ENCODE assay signal across 1 cellular context in the genomic region with DNA sequence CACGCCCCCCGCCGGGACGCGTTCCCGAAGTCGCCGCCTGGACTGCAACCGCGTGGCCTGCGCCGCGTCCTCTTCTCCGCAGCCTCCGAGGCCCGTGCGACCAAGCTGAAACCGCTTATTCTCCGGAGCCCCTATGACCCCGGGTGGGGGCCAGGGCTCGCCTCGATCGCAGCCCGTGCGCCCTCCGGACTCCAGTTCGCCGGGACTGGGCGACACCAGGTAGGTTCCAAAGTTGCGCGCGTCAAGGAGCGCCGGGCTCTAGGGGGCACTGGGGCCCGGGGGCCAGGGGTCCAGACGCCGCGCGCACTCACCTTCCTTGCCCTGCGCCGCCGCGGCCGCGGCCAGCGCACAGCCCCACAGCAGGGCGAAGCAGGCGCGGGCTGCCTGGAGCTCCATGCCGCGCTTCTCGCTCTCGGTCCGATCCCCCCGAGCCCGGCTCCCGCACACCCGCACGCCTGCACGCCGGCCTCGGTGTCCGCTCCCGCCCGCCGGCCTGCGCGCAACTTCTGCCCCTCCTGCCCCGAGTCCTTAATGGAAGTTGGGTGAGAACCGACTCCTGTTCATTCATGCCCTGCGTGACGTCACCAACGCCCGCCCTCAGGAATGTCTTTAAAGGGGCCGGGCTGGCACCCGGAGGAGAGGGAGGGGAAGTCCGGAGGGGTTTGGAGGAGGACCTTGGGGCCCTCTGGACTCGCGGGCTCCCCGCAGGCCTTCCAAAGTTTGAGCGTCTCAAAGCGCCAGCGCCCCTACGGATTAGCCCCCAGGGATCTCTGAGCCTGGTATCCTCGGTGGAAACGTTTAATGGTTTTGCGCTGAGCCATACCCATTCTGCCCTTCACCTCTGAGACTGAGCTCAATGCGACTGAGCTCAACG.
TF ChIP-seq lines count a peak whose summit lies in the region.

A gene (minus strand): TSS at position 533 of the 874 bp plus-strand sequence. CDS start 137 bp downstream, at position 396.

TF ChIP-seq in H1, 55 proteins besides CTCF, POLR2A, EP300 and RAD21:
- no peak for TF ChIP-seq HDAC6 (IDR thresholded peaks at IDR 0.05; ENCODE audit: low read depth, low read length)
- peak; percentile 48; the same call in 1 of the 2 replicates for TF ChIP-seq JUN (IDR thresholded peaks at IDR 0.05; ENCODE audit: low read depth, low read length)
- TF ChIP-seq RNF2 (IDR thresholded peaks at IDR 0.05; ENCODE audit: borderline replicate concordance, low read depth, low read length, missing control alignments, poor library complexity, severe bottlenecking): no peak
- no peak for TF ChIP-seq ZNF274 (IDR thresholded peaks at IDR 0.05; ENCODE audit: borderline replicate concordance, extremely low read depth, low read length)
- TF ChIP-seq MAFK (IDR thresholded peaks at IDR 0.05; ENCODE audit: low read depth, low read length): no peak
- no peak for TF ChIP-seq BACH1 (IDR thresholded peaks at IDR 0.05; ENCODE audit: low read length)
- TF ChIP-seq SAP30 (IDR thresholded peaks at IDR 0.05; ENCODE audit: insufficient read depth, insufficient replicate concordance, low read length): no peak
- TF ChIP-seq CHD2 (IDR thresholded peaks at IDR 0.05; ENCODE audit: low read length): no peak
- no peak for TF ChIP-seq RXRA (IDR thresholded peaks at IDR 0.05; ENCODE audit: insufficient read depth, low read depth, low read length)
- TF ChIP-seq BCL11A (IDR thresholded peaks at IDR 0.05; ENCODE audit: low read depth in 2 of 2, low read length in 2 of 2): no peak
- peak; percentile 80 for TF ChIP-seq TAF7 (optimal IDR thresholded peaks at IDR 0.05; ENCODE audit: borderline replicate concordance, low read depth, low read length)
- TF ChIP-seq, protein P1, sequence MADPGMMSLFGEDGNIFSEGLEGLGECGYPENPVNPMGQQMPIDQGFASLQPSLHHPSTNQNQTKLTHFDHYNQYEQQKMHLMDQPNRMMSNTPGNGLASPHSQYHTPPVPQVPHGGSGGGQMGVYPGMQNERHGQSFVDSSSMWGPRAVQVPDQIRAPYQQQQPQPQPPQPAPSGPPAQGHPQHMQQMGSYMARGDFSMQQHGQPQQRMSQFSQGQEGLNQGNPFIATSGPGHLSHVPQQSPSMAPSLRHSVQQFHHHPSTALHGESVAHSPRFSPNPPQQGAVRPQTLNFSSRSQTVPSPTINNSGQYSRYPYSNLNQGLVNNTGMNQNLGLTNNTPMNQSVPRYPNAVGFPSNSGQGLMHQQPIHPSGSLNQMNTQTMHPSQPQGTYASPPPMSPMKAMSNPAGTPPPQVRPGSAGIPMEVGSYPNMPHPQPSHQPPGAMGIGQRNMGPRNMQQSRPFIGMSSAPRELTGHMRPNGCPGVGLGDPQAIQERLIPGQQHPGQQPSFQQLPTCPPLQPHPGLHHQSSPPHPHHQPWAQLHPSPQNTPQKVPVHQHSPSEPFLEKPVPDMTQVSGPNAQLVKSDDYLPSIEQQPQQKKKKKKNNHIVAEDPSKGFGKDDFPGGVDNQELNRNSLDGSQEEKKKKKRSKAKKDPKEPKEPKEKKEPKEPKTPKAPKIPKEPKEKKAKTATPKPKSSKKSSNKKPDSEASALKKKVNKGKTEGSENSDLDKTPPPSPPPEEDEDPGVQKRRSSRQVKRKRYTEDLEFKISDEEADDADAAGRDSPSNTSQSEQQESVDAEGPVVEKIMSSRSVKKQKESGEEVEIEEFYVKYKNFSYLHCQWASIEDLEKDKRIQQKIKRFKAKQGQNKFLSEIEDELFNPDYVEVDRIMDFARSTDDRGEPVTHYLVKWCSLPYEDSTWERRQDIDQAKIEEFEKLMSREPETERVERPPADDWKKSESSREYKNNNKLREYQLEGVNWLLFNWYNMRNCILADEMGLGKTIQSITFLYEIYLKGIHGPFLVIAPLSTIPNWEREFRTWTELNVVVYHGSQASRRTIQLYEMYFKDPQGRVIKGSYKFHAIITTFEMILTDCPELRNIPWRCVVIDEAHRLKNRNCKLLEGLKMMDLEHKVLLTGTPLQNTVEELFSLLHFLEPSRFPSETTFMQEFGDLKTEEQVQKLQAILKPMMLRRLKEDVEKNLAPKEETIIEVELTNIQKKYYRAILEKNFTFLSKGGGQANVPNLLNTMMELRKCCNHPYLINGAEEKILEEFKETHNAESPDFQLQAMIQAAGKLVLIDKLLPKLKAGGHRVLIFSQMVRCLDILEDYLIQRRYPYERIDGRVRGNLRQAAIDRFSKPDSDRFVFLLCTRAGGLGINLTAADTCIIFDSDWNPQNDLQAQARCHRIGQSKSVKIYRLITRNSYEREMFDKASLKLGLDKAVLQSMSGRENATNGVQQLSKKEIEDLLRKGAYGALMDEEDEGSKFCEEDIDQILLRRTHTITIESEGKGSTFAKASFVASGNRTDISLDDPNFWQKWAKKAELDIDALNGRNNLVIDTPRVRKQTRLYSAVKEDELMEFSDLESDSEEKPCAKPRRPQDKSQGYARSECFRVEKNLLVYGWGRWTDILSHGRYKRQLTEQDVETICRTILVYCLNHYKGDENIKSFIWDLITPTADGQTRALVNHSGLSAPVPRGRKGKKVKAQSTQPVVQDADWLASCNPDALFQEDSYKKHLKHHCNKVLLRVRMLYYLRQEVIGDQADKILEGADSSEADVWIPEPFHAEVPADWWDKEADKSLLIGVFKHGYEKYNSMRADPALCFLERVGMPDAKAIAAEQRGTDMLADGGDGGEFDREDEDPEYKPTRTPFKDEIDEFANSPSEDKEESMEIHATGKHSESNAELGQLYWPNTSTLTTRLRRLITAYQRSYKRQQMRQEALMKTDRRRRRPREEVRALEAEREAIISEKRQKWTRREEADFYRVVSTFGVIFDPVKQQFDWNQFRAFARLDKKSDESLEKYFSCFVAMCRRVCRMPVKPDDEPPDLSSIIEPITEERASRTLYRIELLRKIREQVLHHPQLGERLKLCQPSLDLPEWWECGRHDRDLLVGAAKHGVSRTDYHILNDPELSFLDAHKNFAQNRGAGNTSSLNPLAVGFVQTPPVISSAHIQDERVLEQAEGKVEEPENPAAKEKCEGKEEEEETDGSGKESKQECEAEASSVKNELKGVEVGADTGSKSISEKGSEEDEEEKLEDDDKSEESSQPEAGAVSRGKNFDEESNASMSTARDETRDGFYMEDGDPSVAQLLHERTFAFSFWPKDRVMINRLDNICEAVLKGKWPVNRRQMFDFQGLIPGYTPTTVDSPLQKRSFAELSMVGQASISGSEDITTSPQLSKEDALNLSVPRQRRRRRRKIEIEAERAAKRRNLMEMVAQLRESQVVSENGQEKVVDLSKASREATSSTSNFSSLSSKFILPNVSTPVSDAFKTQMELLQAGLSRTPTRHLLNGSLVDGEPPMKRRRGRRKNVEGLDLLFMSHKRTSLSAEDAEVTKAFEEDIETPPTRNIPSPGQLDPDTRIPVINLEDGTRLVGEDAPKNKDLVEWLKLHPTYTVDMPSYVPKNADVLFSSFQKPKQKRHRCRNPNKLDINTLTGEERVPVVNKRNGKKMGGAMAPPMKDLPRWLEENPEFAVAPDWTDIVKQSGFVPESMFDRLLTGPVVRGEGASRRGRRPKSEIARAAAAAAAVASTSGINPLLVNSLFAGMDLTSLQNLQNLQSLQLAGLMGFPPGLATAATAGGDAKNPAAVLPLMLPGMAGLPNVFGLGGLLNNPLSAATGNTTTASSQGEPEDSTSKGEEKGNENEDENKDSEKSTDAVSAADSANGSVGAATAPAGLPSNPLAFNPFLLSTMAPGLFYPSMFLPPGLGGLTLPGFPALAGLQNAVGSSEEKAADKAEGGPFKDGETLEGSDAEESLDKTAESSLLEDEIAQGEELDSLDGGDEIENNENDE (IDR thresholded peaks at IDR 0.05; ENCODE audit: insufficient replicate concordance, low read length): no peak
- TF ChIP-seq KDM4A (IDR thresholded peaks at IDR 0.05; ENCODE audit: low read depth, low read length, severe bottlenecking): peak; percentile 66
- peak; percentile 37 for TF ChIP-seq ASH2L (IDR thresholded peaks at IDR 0.05; ENCODE audit: low read length)
- no peak; a peak in 1 of 4 replicates for TF ChIP-seq SIN3A (conservative IDR thresholded peaks at IDR 0.05 in 1 of 2, IDR thresholded peaks at IDR 0.05 in 1 of 2; ENCODE audit: low read depth in 1 of 2, low read length in 2 of 2)
- peak; percentile 86 for TF ChIP-seq PHF8 (conservative IDR thresholded peaks at IDR 0.05; ENCODE audit: low read depth, low read length)
- no peak for TF ChIP-seq CBX5 (IDR thresholded peaks at IDR 0.05; ENCODE audit: low read depth, low read length)
- no peak for TF ChIP-seq BRCA1 (IDR thresholded peaks at IDR 0.05; ENCODE audit: low read depth, low read length)
- TF ChIP-seq KDM1A (IDR thresholded peaks at IDR 0.05; ENCODE audit: borderline replicate concordance, low read length): no peak
- TF ChIP-seq KDM5A (IDR thresholded peaks at IDR 0.05; ENCODE audit: low read length): no peak
- peak; percentile 16 for TF ChIP-seq NANOG (IDR thresholded peaks at IDR 0.05; ENCODE audit: insufficient read depth, low read depth, low read length, poor library complexity, severe bottlenecking)
- peak; percentile 3; the same call in 1 of the 2 replicates for TF ChIP-seq SUZ12 (IDR thresholded peaks at IDR 0.05; ENCODE audit: low read length)
- TF ChIP-seq HDAC2 (IDR thresholded peaks at IDR 0.05; ENCODE audit: borderline replicate concordance in 1 of 2, low read depth in 2 of 2, low read length in 2 of 2): no peak
- TF ChIP-seq, protein P2, sequence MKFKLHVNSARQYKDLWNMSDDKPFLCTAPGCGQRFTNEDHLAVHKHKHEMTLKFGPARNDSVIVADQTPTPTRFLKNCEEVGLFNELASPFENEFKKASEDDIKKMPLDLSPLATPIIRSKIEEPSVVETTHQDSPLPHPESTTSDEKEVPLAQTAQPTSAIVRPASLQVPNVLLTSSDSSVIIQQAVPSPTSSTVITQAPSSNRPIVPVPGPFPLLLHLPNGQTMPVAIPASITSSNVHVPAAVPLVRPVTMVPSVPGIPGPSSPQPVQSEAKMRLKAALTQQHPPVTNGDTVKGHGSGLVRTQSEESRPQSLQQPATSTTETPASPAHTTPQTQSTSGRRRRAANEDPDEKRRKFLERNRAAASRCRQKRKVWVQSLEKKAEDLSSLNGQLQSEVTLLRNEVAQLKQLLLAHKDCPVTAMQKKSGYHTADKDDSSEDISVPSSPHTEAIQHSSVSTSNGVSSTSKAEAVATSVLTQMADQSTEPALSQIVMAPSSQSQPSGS (IDR thresholded peaks at IDR 0.05; ENCODE audit: low read length): peak; percentile 69; the same call in 1 of the 2 replicates
- TF ChIP-seq RBBP5 (IDR thresholded peaks at IDR 0.05; ENCODE audit: borderline replicate concordance, low read depth, low read length): peak; percentile 66; the same call in 1 of the 2 replicates
- TF ChIP-seq RFX5 (IDR thresholded peaks at IDR 0.05; ENCODE audit: borderline replicate concordance, low read depth, low read length): no peak
- TF ChIP-seq TEAD4 (IDR thresholded peaks at IDR 0.05; ENCODE audit: low read depth, low read length): peak; percentile 95
- TF ChIP-seq, protein P3, sequence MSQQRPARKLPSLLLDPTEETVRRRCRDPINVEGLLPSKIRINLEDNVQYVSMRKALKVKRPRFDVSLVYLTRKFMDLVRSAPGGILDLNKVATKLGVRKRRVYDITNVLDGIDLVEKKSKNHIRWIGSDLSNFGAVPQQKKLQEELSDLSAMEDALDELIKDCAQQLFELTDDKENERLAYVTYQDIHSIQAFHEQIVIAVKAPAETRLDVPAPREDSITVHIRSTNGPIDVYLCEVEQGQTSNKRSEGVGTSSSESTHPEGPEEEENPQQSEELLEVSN (IDR thresholded peaks at IDR 0.05): peak; percentile 48
- TF ChIP-seq SP1 (IDR thresholded peaks at IDR 0.05; ENCODE audit: low read depth, low read length): peak; percentile 40; the same call in 1 of the 2 replicates
- TF ChIP-seq FOSL1 (IDR thresholded peaks at IDR 0.05; ENCODE audit: insufficient read depth, low read depth, low read length): no peak
- no peak for TF ChIP-seq SP4 (IDR thresholded peaks at IDR 0.05; ENCODE audit: low read length)
- TF ChIP-seq CBX8 (IDR thresholded peaks at IDR 0.05; ENCODE audit: borderline replicate concordance, low read depth, low read length): no peak
- TF ChIP-seq TBP (IDR thresholded peaks at IDR 0.05; ENCODE audit: low read depth, low read length): peak; percentile 91
- TF ChIP-seq TCF12 (IDR thresholded peaks at IDR 0.05; ENCODE audit: low read depth, low read length): no peak
- no peak for TF ChIP-seq YY1 (IDR thresholded peaks at IDR 0.05; ENCODE audit: low read depth, low read length)
- peak; percentile 64 for TF ChIP-seq CTBP2 (IDR thresholded peaks at IDR 0.05; ENCODE audit: borderline replicate concordance, insufficient read depth, insufficient read length, low read length)
- peak; percentile 93 for TF ChIP-seq TAF1 (IDR thresholded peaks at IDR 0.05; ENCODE audit: low read depth, low read length)
- no peak for TF ChIP-seq EZH2 (IDR thresholded peaks at IDR 0.05; ENCODE audit: low read depth, low read length, severe bottlenecking)
- TF ChIP-seq, protein P4, sequence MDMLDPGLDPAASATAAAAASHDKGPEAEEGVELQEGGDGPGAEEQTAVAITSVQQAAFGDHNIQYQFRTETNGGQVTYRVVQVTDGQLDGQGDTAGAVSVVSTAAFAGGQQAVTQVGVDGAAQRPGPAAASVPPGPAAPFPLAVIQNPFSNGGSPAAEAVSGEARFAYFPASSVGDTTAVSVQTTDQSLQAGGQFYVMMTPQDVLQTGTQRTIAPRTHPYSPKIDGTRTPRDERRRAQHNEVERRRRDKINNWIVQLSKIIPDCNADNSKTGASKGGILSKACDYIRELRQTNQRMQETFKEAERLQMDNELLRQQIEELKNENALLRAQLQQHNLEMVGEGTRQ (IDR thresholded peaks at IDR 0.05; ENCODE audit: low read length): no peak
- TF ChIP-seq POLR2AphosphoS5 (IDR thresholded peaks at IDR 0.05; ENCODE audit: low read depth, low read length): peak; percentile 94
- no peak for TF ChIP-seq GTF2F1 (IDR thresholded peaks at IDR 0.05; ENCODE audit: borderline replicate concordance, low read depth, low read length)
- TF ChIP-seq CEBPB (IDR thresholded peaks at IDR 0.05; ENCODE audit: low read depth, low read length): no peak
- TF ChIP-seq SIX5 (IDR thresholded peaks at IDR 0.05; ENCODE audit: low read depth, low read length): no peak
- no peak for TF ChIP-seq POU5F1 (IDR thresholded peaks at IDR 0.05; ENCODE audit: low read depth, low read length)
- peak; percentile 89 for TF ChIP-seq JUND (IDR thresholded peaks at IDR 0.05; ENCODE audit: low read length)
- TF ChIP-seq SP2 (IDR thresholded peaks at IDR 0.05; ENCODE audit: low read length): no peak
- no peak for TF ChIP-seq EGR1 (IDR thresholded peaks at IDR 0.05; ENCODE audit: borderline replicate concordance, low read depth, low read length)
- no peak; the same call in 1 of the 2 replicates for TF ChIP-seq NRF1 (IDR thresholded peaks at IDR 0.05; ENCODE audit: low read depth, low read length)
- TF ChIP-seq, protein P5, sequence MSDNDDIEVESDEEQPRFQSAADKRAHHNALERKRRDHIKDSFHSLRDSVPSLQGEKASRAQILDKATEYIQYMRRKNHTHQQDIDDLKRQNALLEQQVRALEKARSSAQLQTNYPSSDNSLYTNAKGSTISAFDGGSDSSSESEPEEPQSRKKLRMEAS (IDR thresholded peaks at IDR 0.05): peak; percentile 76
- peak; percentile 93 for TF ChIP-seq CREB1 (IDR thresholded peaks at IDR 0.05)
- no peak for TF ChIP-seq CHD1 (IDR thresholded peaks at IDR 0.05; ENCODE audit: low read depth, low read length)
- TF ChIP-seq GABPA (IDR thresholded peaks at IDR 0.05; ENCODE audit: borderline replicate concordance, insufficient read depth, low read length): no peak
- TF ChIP-seq SIRT6 (IDR thresholded peaks at IDR 0.05; ENCODE audit: low read length): no peak
- TF ChIP-seq, protein P6, sequence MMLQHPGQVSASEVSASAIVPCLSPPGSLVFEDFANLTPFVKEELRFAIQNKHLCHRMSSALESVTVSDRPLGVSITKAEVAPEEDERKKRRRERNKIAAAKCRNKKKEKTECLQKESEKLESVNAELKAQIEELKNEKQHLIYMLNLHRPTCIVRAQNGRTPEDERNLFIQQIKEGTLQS (IDR thresholded peaks at IDR 0.05; ENCODE audit: insufficient read depth, low read depth, low read length): no peak
- TF ChIP-seq SRF (IDR thresholded peaks at IDR 0.05; ENCODE audit: low read depth, low read length): no peak
